Comparison of ENCODE assay signal across 23 cellular contexts in the genomic region with DNA sequence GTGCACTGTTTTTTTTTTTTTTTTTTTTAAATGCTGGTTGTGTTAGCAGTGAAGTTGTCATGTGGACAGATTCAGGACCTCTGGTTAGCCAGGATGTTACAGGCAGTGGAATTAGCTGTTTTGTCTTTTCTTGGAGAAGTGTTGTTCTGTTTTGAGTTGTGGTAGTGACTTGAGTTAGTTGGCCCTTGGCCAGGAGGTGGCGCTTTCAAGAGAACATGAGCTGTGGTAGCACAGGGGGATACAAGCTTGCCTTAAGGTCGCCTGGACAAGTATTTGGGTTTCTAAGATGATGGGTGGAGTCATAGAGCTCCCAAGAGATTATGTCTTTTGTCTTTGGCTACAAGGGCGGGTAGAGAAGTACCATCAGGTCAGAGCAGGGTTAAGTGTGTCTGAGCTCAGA. TPM values are rescaled to one million over a fixed set of nuclear protein-coding genes. Genes with fewer than 3 reads are reported as not detected.
DNase-seq lines count a peak whose midpoint lies in the region; ATAC-seq and TF ChIP-seq lines count a peak whose summit lies in the region.
"Had no signal": no experiment of that assay in that cellular context is flagged by ENCODE, and none has a peak within 500 bp of the region (broad histone marks: within the 10 kb centered on the region; RNA-seq: fewer than 3 reads in every experiment).

No MANE protein-coding gene starts in this region.

- no peak for DNase-seq in GM12864 (ENCODE audit: low read depth)
- no peak for DNase-seq in GM20000 (ENCODE audit: low spot score)
- peak; percentile 37 for DNase-seq in SK-MEL-5 (ENCODE audit: low read depth, low spot score)
- DNase-seq in iPS DF 6.9 (ENCODE audit: low read depth, low spot score) = peak; percentile 47
- no peak for DNase-seq in cerebellar nuclear complex (lab: John Stamatoyannopoulos, UW)
- no peak for DNase-seq in lower lobe of right lung
- DNase-seq: activated CD8-positive, alpha-beta memory T cell treated with anti-CD3 and anti-CD28 coated beads, Interleukin-2, amount 50 U/mL, for 4 hours; activated naive CD4-positive, alpha-beta T cell; mammary epithelial cell; MV-4-11; SHP77; stimulated activated CD4-positive, alpha-beta T cell treated with anti-CD3 and anti-CD28 coated beads, Interleukin-12 subunit alpha, Interleukin-12 subunit beta, amount 100 ng/mL, for 4 hours; stimulated activated naive CD4-positive, alpha-beta T cell; trophoblast cell had no signal

- H3K27ac ChIP-seq in iPS DF 6.9 (ENCODE audit: low read length) = no peak overlapping the region
- no peak overlapping the region for H3K27ac ChIP-seq in lower lobe of right lung
- H3K27ac ChIP-seq: epithelial cell of prostate, gastroesophageal sphincter had no signal

- H3K4me1 ChIP-seq in iPS DF 6.9 (ENCODE audit: control insufficient read depth, insufficient read depth, low read length) = no peaks in the 10 kb centered on the region
- no peaks in the 10 kb centered on the region for H3K4me1 ChIP-seq in lower lobe of right lung
- H3K4me1 ChIP-seq: gastroesophageal sphincter had no signal

- H3K9me3 ChIP-seq in iPS DF 6.9 (ENCODE audit: control insufficient read depth, insufficient read depth, low read length) (no peaks in the 10 kb centered on the region), lower lobe of right lung (peaks cover 3% of the 10 kb centered on the region)

- WGBS in iPS DF 6.9 (ENCODE audit: insufficient coverage, insufficient read length) = no CpG with 5 or more reads among the region's 3 CpGs

- H3K27me3 ChIP-seq in iPS DF 6.9 (ENCODE audit: control insufficient read depth, insufficient read depth, low read length) (no peaks in the 10 kb centered on the region), lower lobe of right lung (ENCODE audit: low read depth) (no peaks in the 10 kb centered on the region)
- H3K27me3 ChIP-seq: gastroesophageal sphincter had no signal

- H3K36me3 ChIP-seq in iPS DF 6.9 (ENCODE audit: control insufficient read depth, insufficient read depth, low read length) (no peaks in the 10 kb centered on the region), lower lobe of right lung (no peaks in the 10 kb centered on the region)
- H3K36me3 ChIP-seq: gastroesophageal sphincter had no signal

- in situ Hi-C loops in SK-MEL-5 (cut with HindIII; ENCODE audit: low pct_unique_long_range_greater_than_20kb, low sequenced_read_pairs) = no loop called here

- intact Hi-C loops in lower lobe of right lung (cut with DNase I) = no loop called here

- H3K4me3 ChIP-seq in GM12864 (ENCODE audit: low read depth, low read length) = no peak overlapping the region
- H3K4me3 ChIP-seq in iPS DF 6.9 (ENCODE audit: low read length) = no peak overlapping the region
- no peak overlapping the region for H3K4me3 ChIP-seq in lower lobe of right lung
- H3K4me3 ChIP-seq: gastroesophageal sphincter had no signal

- no peak for ATAC-seq in lower lobe of right lung
- ATAC-seq in GM19328 (IDR thresholded peaks at IDR 0.05; ENCODE audit: unreplicated experiment) = no peak
- ATAC-seq: activated CD4-positive, CD25-positive, alpha-beta regulatory T cell treated with anti-CD3 and anti-CD28 coated beads, Interleukin-2, amount 50 U/mL, for 24 hours; gastroesophageal sphincter; natural killer cell treated with Interleukin-12 subunit alpha and Interleukin-12 subunit beta and Interleukin-15 and Interleukin-18, amount 100 ng/mL, for 72 hours had no signal

- peak; percentile 43 for TF ChIP-seq CTCF in GM12864 (IDR thresholded peaks at IDR 0.05; ENCODE audit: low read depth, low read length, missing control alignments)
- TF ChIP-seq CTCF in GM20000 (IDR thresholded peaks at IDR 0.05; ENCODE audit: extremely low read depth, missing control alignments) = peak; percentile 23
- TF ChIP-seq CTCF in lower lobe of right lung (IDR thresholded peaks at IDR 0.05) = no peak

RNA-seq across cellular contexts. Expression of gene CCDC198, which starts 33.3 kb away (rescaled TPM):
- total RNA-seq in SK-MEL-5 (2014; rRNA removed; shearing (Covaris generic)) = not detected in 2 replicates
- not detected in 2 replicates for polyA plus RNA-seq in SK-MEL-5 (2015; cell fraction: cytosol; rRNA removed)
- polyA plus RNA-seq in SK-MEL-5 (2015; cell fraction: nucleus; rRNA removed) = not detected in 2 replicates
- not detected for total RNA-seq in lower lobe of right lung
- total RNA-seq: gastroesophageal sphincter; H4; mammary epithelial cell; natural killer cell treated with Interleukin-12 subunit alpha and Interleukin-12 subunit beta and Interleukin-15 and Interleukin-18, amount 100 ng/mL, for 72 hours; pulmonary artery endothelial cell; T-helper 2 cell treated with Interferon-gamma antibody and Interleukin-4, amounts not matched to agents 100 ng/mL and 5 ng/mL, for 36 hours had no signal
- polyA plus RNA-seq: CD14-positive monocyte, mammary epithelial cell had no signal

Comparison
In these comparisons a context has a peak if more than half of its experiments do, and no peak if none do; other contexts are left out.
1. DNase-seq: peak in SK-MEL-5 (single experiment) and iPS DF 6.9 (single experiment); none in GM12864 (single experiment), GM20000 (single experiment), cerebellar nuclear complex (0 of 2) and lower lobe of right lung (single experiment).